1 cellular context compared by ENCODE assay signal in the genomic region with DNA sequence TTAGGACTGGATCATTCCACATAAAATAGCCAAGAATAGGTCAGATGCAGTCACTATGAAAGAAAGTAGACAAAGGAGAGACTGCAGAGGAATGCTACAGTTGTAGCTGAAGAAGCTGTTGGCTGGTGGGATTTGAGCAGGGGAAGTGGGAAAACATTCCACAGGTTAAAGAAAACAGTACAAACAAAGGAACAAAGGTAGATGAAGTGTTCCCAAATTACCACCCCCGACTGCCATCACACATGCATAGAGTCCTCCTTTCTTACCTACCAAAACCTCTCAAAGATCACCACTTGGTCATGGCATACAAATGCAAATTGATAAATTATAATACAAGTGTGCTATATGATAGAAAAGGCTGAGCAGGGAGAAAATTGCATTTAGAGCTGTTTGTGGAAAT.
TF ChIP-seq lines count a peak whose summit lies in the region.

No MANE protein-coding gene starts in this region.

TF ChIP-seq in H1, 55 proteins besides CTCF, POLR2A, EP300 and RAD21:
- no peak for TF ChIP-seq JUN (IDR thresholded peaks at IDR 0.05; ENCODE audit: low read depth, low read length)
- TF ChIP-seq, protein P1, sequence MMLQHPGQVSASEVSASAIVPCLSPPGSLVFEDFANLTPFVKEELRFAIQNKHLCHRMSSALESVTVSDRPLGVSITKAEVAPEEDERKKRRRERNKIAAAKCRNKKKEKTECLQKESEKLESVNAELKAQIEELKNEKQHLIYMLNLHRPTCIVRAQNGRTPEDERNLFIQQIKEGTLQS (IDR thresholded peaks at IDR 0.05; ENCODE audit: insufficient read depth, low read depth, low read length): no peak
- no peak for TF ChIP-seq RFX5 (IDR thresholded peaks at IDR 0.05; ENCODE audit: borderline replicate concordance, low read depth, low read length)
- TF ChIP-seq ASH2L (IDR thresholded peaks at IDR 0.05; ENCODE audit: low read length): no peak
- no peak for TF ChIP-seq CREB1 (IDR thresholded peaks at IDR 0.05)
- no peak for TF ChIP-seq SRF (IDR thresholded peaks at IDR 0.05; ENCODE audit: low read depth, low read length)
- TF ChIP-seq TAF1 (IDR thresholded peaks at IDR 0.05; ENCODE audit: low read depth, low read length): no peak
- no peak for TF ChIP-seq BCL11A (IDR thresholded peaks at IDR 0.05; ENCODE audit: low read depth in 2 of 2, low read length in 2 of 2)
- no peak for TF ChIP-seq SUZ12 (IDR thresholded peaks at IDR 0.05; ENCODE audit: low read length)
- TF ChIP-seq, protein P2, sequence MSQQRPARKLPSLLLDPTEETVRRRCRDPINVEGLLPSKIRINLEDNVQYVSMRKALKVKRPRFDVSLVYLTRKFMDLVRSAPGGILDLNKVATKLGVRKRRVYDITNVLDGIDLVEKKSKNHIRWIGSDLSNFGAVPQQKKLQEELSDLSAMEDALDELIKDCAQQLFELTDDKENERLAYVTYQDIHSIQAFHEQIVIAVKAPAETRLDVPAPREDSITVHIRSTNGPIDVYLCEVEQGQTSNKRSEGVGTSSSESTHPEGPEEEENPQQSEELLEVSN (IDR thresholded peaks at IDR 0.05): no peak
- TF ChIP-seq, protein P3, sequence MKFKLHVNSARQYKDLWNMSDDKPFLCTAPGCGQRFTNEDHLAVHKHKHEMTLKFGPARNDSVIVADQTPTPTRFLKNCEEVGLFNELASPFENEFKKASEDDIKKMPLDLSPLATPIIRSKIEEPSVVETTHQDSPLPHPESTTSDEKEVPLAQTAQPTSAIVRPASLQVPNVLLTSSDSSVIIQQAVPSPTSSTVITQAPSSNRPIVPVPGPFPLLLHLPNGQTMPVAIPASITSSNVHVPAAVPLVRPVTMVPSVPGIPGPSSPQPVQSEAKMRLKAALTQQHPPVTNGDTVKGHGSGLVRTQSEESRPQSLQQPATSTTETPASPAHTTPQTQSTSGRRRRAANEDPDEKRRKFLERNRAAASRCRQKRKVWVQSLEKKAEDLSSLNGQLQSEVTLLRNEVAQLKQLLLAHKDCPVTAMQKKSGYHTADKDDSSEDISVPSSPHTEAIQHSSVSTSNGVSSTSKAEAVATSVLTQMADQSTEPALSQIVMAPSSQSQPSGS (IDR thresholded peaks at IDR 0.05; ENCODE audit: low read length): no peak
- TF ChIP-seq CHD2 (IDR thresholded peaks at IDR 0.05; ENCODE audit: low read length): no peak
- TF ChIP-seq, protein P4, sequence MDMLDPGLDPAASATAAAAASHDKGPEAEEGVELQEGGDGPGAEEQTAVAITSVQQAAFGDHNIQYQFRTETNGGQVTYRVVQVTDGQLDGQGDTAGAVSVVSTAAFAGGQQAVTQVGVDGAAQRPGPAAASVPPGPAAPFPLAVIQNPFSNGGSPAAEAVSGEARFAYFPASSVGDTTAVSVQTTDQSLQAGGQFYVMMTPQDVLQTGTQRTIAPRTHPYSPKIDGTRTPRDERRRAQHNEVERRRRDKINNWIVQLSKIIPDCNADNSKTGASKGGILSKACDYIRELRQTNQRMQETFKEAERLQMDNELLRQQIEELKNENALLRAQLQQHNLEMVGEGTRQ (IDR thresholded peaks at IDR 0.05; ENCODE audit: low read length): no peak
- TF ChIP-seq, protein P5, sequence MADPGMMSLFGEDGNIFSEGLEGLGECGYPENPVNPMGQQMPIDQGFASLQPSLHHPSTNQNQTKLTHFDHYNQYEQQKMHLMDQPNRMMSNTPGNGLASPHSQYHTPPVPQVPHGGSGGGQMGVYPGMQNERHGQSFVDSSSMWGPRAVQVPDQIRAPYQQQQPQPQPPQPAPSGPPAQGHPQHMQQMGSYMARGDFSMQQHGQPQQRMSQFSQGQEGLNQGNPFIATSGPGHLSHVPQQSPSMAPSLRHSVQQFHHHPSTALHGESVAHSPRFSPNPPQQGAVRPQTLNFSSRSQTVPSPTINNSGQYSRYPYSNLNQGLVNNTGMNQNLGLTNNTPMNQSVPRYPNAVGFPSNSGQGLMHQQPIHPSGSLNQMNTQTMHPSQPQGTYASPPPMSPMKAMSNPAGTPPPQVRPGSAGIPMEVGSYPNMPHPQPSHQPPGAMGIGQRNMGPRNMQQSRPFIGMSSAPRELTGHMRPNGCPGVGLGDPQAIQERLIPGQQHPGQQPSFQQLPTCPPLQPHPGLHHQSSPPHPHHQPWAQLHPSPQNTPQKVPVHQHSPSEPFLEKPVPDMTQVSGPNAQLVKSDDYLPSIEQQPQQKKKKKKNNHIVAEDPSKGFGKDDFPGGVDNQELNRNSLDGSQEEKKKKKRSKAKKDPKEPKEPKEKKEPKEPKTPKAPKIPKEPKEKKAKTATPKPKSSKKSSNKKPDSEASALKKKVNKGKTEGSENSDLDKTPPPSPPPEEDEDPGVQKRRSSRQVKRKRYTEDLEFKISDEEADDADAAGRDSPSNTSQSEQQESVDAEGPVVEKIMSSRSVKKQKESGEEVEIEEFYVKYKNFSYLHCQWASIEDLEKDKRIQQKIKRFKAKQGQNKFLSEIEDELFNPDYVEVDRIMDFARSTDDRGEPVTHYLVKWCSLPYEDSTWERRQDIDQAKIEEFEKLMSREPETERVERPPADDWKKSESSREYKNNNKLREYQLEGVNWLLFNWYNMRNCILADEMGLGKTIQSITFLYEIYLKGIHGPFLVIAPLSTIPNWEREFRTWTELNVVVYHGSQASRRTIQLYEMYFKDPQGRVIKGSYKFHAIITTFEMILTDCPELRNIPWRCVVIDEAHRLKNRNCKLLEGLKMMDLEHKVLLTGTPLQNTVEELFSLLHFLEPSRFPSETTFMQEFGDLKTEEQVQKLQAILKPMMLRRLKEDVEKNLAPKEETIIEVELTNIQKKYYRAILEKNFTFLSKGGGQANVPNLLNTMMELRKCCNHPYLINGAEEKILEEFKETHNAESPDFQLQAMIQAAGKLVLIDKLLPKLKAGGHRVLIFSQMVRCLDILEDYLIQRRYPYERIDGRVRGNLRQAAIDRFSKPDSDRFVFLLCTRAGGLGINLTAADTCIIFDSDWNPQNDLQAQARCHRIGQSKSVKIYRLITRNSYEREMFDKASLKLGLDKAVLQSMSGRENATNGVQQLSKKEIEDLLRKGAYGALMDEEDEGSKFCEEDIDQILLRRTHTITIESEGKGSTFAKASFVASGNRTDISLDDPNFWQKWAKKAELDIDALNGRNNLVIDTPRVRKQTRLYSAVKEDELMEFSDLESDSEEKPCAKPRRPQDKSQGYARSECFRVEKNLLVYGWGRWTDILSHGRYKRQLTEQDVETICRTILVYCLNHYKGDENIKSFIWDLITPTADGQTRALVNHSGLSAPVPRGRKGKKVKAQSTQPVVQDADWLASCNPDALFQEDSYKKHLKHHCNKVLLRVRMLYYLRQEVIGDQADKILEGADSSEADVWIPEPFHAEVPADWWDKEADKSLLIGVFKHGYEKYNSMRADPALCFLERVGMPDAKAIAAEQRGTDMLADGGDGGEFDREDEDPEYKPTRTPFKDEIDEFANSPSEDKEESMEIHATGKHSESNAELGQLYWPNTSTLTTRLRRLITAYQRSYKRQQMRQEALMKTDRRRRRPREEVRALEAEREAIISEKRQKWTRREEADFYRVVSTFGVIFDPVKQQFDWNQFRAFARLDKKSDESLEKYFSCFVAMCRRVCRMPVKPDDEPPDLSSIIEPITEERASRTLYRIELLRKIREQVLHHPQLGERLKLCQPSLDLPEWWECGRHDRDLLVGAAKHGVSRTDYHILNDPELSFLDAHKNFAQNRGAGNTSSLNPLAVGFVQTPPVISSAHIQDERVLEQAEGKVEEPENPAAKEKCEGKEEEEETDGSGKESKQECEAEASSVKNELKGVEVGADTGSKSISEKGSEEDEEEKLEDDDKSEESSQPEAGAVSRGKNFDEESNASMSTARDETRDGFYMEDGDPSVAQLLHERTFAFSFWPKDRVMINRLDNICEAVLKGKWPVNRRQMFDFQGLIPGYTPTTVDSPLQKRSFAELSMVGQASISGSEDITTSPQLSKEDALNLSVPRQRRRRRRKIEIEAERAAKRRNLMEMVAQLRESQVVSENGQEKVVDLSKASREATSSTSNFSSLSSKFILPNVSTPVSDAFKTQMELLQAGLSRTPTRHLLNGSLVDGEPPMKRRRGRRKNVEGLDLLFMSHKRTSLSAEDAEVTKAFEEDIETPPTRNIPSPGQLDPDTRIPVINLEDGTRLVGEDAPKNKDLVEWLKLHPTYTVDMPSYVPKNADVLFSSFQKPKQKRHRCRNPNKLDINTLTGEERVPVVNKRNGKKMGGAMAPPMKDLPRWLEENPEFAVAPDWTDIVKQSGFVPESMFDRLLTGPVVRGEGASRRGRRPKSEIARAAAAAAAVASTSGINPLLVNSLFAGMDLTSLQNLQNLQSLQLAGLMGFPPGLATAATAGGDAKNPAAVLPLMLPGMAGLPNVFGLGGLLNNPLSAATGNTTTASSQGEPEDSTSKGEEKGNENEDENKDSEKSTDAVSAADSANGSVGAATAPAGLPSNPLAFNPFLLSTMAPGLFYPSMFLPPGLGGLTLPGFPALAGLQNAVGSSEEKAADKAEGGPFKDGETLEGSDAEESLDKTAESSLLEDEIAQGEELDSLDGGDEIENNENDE (IDR thresholded peaks at IDR 0.05; ENCODE audit: insufficient replicate concordance, low read length): peak; percentile 81
- TF ChIP-seq CTBP2 (IDR thresholded peaks at IDR 0.05; ENCODE audit: borderline replicate concordance, insufficient read depth, insufficient read length, low read length): no peak
- TF ChIP-seq KDM5A (IDR thresholded peaks at IDR 0.05; ENCODE audit: low read length): no peak
- no peak for TF ChIP-seq SIRT6 (IDR thresholded peaks at IDR 0.05; ENCODE audit: low read length)
- peak; percentile 16; the same call in 1 of the 2 replicates for TF ChIP-seq YY1 (IDR thresholded peaks at IDR 0.05; ENCODE audit: low read depth, low read length)
- no peak for TF ChIP-seq EZH2 (IDR thresholded peaks at IDR 0.05; ENCODE audit: low read depth, low read length, severe bottlenecking)
- no peak for TF ChIP-seq BACH1 (IDR thresholded peaks at IDR 0.05; ENCODE audit: low read length)
- TF ChIP-seq MAFK (IDR thresholded peaks at IDR 0.05; ENCODE audit: low read depth, low read length): no peak
- no peak for TF ChIP-seq SIX5 (IDR thresholded peaks at IDR 0.05; ENCODE audit: low read depth, low read length)
- TF ChIP-seq SAP30 (IDR thresholded peaks at IDR 0.05; ENCODE audit: insufficient read depth, insufficient replicate concordance, low read length): no peak
- TF ChIP-seq POU5F1 (IDR thresholded peaks at IDR 0.05; ENCODE audit: low read depth, low read length): peak; percentile 80; the same call in 1 of the 2 replicates
- TF ChIP-seq NRF1 (IDR thresholded peaks at IDR 0.05; ENCODE audit: low read depth, low read length): no peak
- TF ChIP-seq TAF7 (optimal IDR thresholded peaks at IDR 0.05; ENCODE audit: borderline replicate concordance, low read depth, low read length): peak; percentile 32
- TF ChIP-seq PHF8 (conservative IDR thresholded peaks at IDR 0.05; ENCODE audit: low read depth, low read length): no peak
- no peak for TF ChIP-seq CBX5 (IDR thresholded peaks at IDR 0.05; ENCODE audit: low read depth, low read length)
- no peak for TF ChIP-seq CEBPB (IDR thresholded peaks at IDR 0.05; ENCODE audit: low read depth, low read length)
- no peak for TF ChIP-seq CHD1 (IDR thresholded peaks at IDR 0.05; ENCODE audit: low read depth, low read length)
- TF ChIP-seq KDM4A (IDR thresholded peaks at IDR 0.05; ENCODE audit: low read depth, low read length, severe bottlenecking): no peak
- peak; percentile 93 for TF ChIP-seq NANOG (IDR thresholded peaks at IDR 0.05; ENCODE audit: insufficient read depth, low read depth, low read length, poor library complexity, severe bottlenecking)
- TF ChIP-seq TBP (IDR thresholded peaks at IDR 0.05; ENCODE audit: low read depth, low read length): no peak
- no peak for TF ChIP-seq RXRA (IDR thresholded peaks at IDR 0.05; ENCODE audit: insufficient read depth, low read depth, low read length)
- no peak for TF ChIP-seq CBX8 (IDR thresholded peaks at IDR 0.05; ENCODE audit: borderline replicate concordance, low read depth, low read length)
- no peak for TF ChIP-seq SIN3A (conservative IDR thresholded peaks at IDR 0.05 in 1 of 2, IDR thresholded peaks at IDR 0.05 in 1 of 2; ENCODE audit: low read depth in 1 of 2, low read length in 2 of 2)
- TF ChIP-seq GABPA (IDR thresholded peaks at IDR 0.05; ENCODE audit: borderline replicate concordance, insufficient read depth, low read length): no peak
- TF ChIP-seq RBBP5 (IDR thresholded peaks at IDR 0.05; ENCODE audit: borderline replicate concordance, low read depth, low read length): no peak
- TF ChIP-seq FOSL1 (IDR thresholded peaks at IDR 0.05; ENCODE audit: insufficient read depth, low read depth, low read length): no peak
- no peak for TF ChIP-seq EGR1 (IDR thresholded peaks at IDR 0.05; ENCODE audit: borderline replicate concordance, low read depth, low read length)
- peak in 1 of 2 experiments; percentile 80; a peak in 1 of 4 replicates for TF ChIP-seq HDAC2 (IDR thresholded peaks at IDR 0.05; ENCODE audit: borderline replicate concordance in 1 of 2, low read depth in 2 of 2, low read length in 2 of 2)
- no peak for TF ChIP-seq SP2 (IDR thresholded peaks at IDR 0.05; ENCODE audit: low read length)
- no peak for TF ChIP-seq GTF2F1 (IDR thresholded peaks at IDR 0.05; ENCODE audit: borderline replicate concordance, low read depth, low read length)
- TF ChIP-seq ZNF274 (IDR thresholded peaks at IDR 0.05; ENCODE audit: borderline replicate concordance, extremely low read depth, low read length): no peak
- TF ChIP-seq, protein P6, sequence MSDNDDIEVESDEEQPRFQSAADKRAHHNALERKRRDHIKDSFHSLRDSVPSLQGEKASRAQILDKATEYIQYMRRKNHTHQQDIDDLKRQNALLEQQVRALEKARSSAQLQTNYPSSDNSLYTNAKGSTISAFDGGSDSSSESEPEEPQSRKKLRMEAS (IDR thresholded peaks at IDR 0.05): no peak
- peak; percentile 55; the same call in 1 of the 2 replicates for TF ChIP-seq POLR2AphosphoS5 (IDR thresholded peaks at IDR 0.05; ENCODE audit: low read depth, low read length)
- no peak for TF ChIP-seq RNF2 (IDR thresholded peaks at IDR 0.05; ENCODE audit: borderline replicate concordance, low read depth, low read length, missing control alignments, poor library complexity, severe bottlenecking)
- TF ChIP-seq SP1 (IDR thresholded peaks at IDR 0.05; ENCODE audit: low read depth, low read length): peak; percentile 83
- TF ChIP-seq SP4 (IDR thresholded peaks at IDR 0.05; ENCODE audit: low read length): no peak
- peak; percentile 79 for TF ChIP-seq TEAD4 (IDR thresholded peaks at IDR 0.05; ENCODE audit: low read depth, low read length)
- no peak for TF ChIP-seq BRCA1 (IDR thresholded peaks at IDR 0.05; ENCODE audit: low read depth, low read length)
- no peak for TF ChIP-seq HDAC6 (IDR thresholded peaks at IDR 0.05; ENCODE audit: low read depth, low read length)
- TF ChIP-seq JUND (IDR thresholded peaks at IDR 0.05; ENCODE audit: low read length): no peak
- TF ChIP-seq KDM1A (IDR thresholded peaks at IDR 0.05; ENCODE audit: borderline replicate concordance, low read length): no peak
- peak; percentile 83 for TF ChIP-seq TCF12 (IDR thresholded peaks at IDR 0.05; ENCODE audit: low read depth, low read length)
